In the genomic region with DNA sequence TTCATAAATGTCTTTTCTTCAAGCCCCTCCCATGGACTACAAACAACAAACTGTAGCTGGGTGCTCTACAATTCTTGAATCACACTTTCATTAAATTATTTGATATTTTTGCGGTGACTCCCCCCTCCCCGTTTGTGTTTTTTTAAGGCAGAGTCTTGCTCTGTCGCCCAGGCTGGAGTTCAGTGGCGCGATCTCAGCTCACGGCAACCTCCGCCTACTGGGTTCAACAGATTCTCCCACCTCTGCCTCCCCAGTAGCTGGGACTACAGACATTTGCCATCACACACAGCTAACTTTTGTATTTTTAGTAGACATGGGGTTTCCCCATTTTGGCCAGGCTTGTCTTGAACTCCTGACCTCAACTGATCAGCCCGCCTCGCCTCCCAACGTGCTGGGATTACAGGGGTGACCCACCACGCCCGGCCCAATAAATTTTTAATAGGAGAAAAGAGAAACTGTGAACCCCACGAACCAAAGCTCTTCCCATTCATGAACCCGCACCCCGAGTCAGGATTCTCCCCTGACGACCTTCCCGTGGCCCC, we compare ENCODE assay signal across 8 cellular contexts. TPM values are rescaled to one million over a fixed set of nuclear protein-coding genes. Genes with fewer than 3 reads are reported as not detected.
A peak's percentile ranks its signal among the peaks of the same experiment; 100 is the strongest.
DNase-seq lines count a peak whose midpoint lies in the region; ATAC-seq, FAIRE-seq and TF ChIP-seq lines count a peak whose summit lies in the region.

No MANE protein-coding gene starts in this region.

- H3K9ac ChIP-seq in H1 (replicated peaks in 1 of 4; ENCODE audit: extremely low read depth in 1 of 4, low read depth in 3 of 4, low read length in 3 of 4): peak overlapping the region in 3 of 4 experiments; percentile 86 to 94 (median 91); a peak in 6 of 7 replicates

- H2BK20ac ChIP-seq in H1 (ENCODE audit: low read length): no peak overlapping the region

- no peak overlapping the region for H2BK120ac ChIP-seq in H1 (replicated peaks; ENCODE audit: low read depth, low read length)

- TF ChIP-seq CTCF in DOHH2 (IDR thresholded peaks at IDR 0.05; ENCODE audit: low read depth, low read length, poor library complexity, severe bottlenecking) (no peak), H1 (IDR thresholded peaks at IDR 0.05; ENCODE audit: control extremely low read depth in 1 of 3, insufficient read depth in 1 of 3, low read depth in 1 of 3, low read length in 3 of 3) (no peak), ovary (IDR thresholded peaks at IDR 0.05) (no peak)

- 0 out of 2 replicates have a peak overlapping the region, but pooled peaks have one; percentile 98 for H2BK5ac ChIP-seq in H1 (ENCODE audit: low read depth, low read length)

- peaks cover 54% of the 10 kb centered on the region for H3K9me3 ChIP-seq in DOHH2 (ENCODE audit: control insufficient read depth, insufficient read depth, low read length)
- 0 out of 4 replicates have a peak, but pooled peaks cover 0 to 3% of the 10 kb centered on the region in 2 experiments for H3K9me3 ChIP-seq in H1 (ENCODE audit: insufficient read depth in 2 of 2, low read depth in 1 of 2, low read length in 1 of 2)
- no peaks in the 10 kb centered on the region for H3K9me3 ChIP-seq in ovary

- H2BK12ac ChIP-seq in H1 (ENCODE audit: low read depth, low read length): no peak overlapping the region

- H3F3A ChIP-seq in DOHH2 (ENCODE audit: control insufficient read depth, insufficient read depth): no peaks in the 10 kb centered on the region

- CTCF ChIA-PET in H1 (lab: Charles Lee; ENCODE audit: partially characterized antibody): interaction anchor here (0.6 to 1.6 kb wide), 6 partner anchors 8 to 792 kb away, joined by 3 to 8 read pairs (median 3); no protein-coding TSS in a partner anchor

- no peak for TF ChIP-seq RAD21 in H1 (IDR thresholded peaks at IDR 0.05 in 1 of 2, conservative IDR thresholded peaks at IDR 0.05 in 1 of 2; ENCODE audit: low read depth in 2 of 2, low read length in 2 of 2)

- DNase-seq in RKO (ENCODE audit: low spot score): peak; percentile 8
- DNase-seq in H1 (ENCODE audit: low read depth in 1 of 2, low spot score in 2 of 2): no peak
- peak in 1 of 5 donors; percentile 26 for DNase-seq in ovary
- DNase-seq in mucosa of gallbladder (ENCODE audit: low spot score): no peak
- DNase-seq in GDM1 (lab: John Stamatoyannopoulos, UW): no peak

- WGBS in H1 (ENCODE audit: extremely low coverage in 1 of 2, insufficient coverage in 1 of 2, insufficient read length in 1 of 2, insufficient replicate concordance in 2 of 2, low coverage in 1 of 2, low lambda C conversion rate in 2 of 2, missing lambda C conversion rate in 1 of 2), 2 experiments: 20% methylated on average over 15 of the region's 17 CpGs; no CpG with 5 or more reads in 1 of the 2 experiments
- 7 to 9% (median 7%) methylated on average over 17 of the region's 17 CpGs for WGBS in ovary, 3 donors

- H4K20me1 ChIP-seq in DOHH2 (ENCODE audit: control insufficient read depth, insufficient read depth, low read depth, low read length): no peaks in the 10 kb centered on the region
- no peaks in the 10 kb centered on the region for H4K20me1 ChIP-seq in H1 (replicated peaks in 1 of 2; ENCODE audit: control insufficient read depth in 1 of 2, insufficient read depth in 2 of 2, low read length in 2 of 2)

- no peak for TF ChIP-seq POLR2A in H1 (IDR thresholded peaks at IDR 0.05; ENCODE audit: control extremely low read depth in 1 of 2, low read depth in 2 of 2, low read length in 2 of 2)
- TF ChIP-seq POLR2A in ovary (IDR thresholded peaks at IDR 0.05): no peak

- ATAC-seq in GM21367 (IDR thresholded peaks at IDR 0.05; ENCODE audit: unreplicated experiment): no peak
- ATAC-seq in GM18868 (IDR thresholded peaks at IDR 0.05; ENCODE audit: unreplicated experiment): no peak

- H3K4me1 ChIP-seq in DOHH2 (ENCODE audit: control insufficient read depth, low read length) (peaks cover 19% of the 10 kb centered on the region), H1 (replicated peaks in 1 of 4; ENCODE audit: control insufficient read depth in 3 of 4, insufficient read depth in 4 of 4, low read length in 3 of 4) (no peaks in the 10 kb centered on the region), ovary (ENCODE audit: insufficient read depth) (peaks cover 1% of the 10 kb centered on the region)

- no peak overlapping the region for H4K91ac ChIP-seq in H1 (replicated peaks; ENCODE audit: insufficient read length, low read length)

- no peak overlapping the region for H3K4ac ChIP-seq in H1 (replicated peaks; ENCODE audit: insufficient read length, low read depth, low read length)

- peaks cover 54% of the 10 kb centered on the region for H3K79me2 ChIP-seq in DOHH2 (ENCODE audit: control insufficient read depth, low read length)
- H3K79me2 ChIP-seq in H1 (ENCODE audit: control insufficient read depth in 1 of 2, insufficient read depth in 2 of 2, low read length in 2 of 2): peaks cover 0 to 32% of the 10 kb centered on the region in 2 experiments; a peak in 2 of 4 replicates

- H3K18ac ChIP-seq in H1 (ENCODE audit: extremely low read depth, low read length): no peak overlapping the region

- H3K36me3 ChIP-seq in DOHH2 (ENCODE audit: control insufficient read depth, low read length) (peaks cover 35% of the 10 kb centered on the region), H1 (ENCODE audit: control insufficient read depth in 2 of 4, insufficient read depth in 4 of 4, low read length in 3 of 4) (no peaks in the 10 kb centered on the region), ovary (no peaks in the 10 kb centered on the region)

- H3K79me1 ChIP-seq in H1 (ENCODE audit: low read depth, low read length): no peaks in the 10 kb centered on the region; the same call in 1 of the 2 replicates

- H3K4me3 ChIP-seq in DOHH2 (ENCODE audit: low read length): peak overlapping the region; percentile 76
- H3K4me3 ChIP-seq in H1 (ENCODE audit: extremely low read depth in 1 of 4, insufficient read depth in 2 of 4, low read depth in 3 of 4, low read length in 4 of 4): peak overlapping the region; percentile 94 to 100 (median 99)
- H3K4me3 ChIP-seq in ovary: peak overlapping the region; percentile 72

- H2BK15ac ChIP-seq in H1 (ENCODE audit: low read length): no peak overlapping the region

- H3K27me3 ChIP-seq in DOHH2 (ENCODE audit: control insufficient read depth, low read length): no peaks in the 10 kb centered on the region
- H3K27me3 ChIP-seq in H1 (replicated peaks in 1 of 4; ENCODE audit: control insufficient read depth in 3 of 4, extremely low read depth in 1 of 4, insufficient read depth in 3 of 4, low read length in 3 of 4): no peaks in the 10 kb centered on the region
- H3K27me3 ChIP-seq in ovary: no peaks in the 10 kb centered on the region

- FAIRE-seq in H1 (lab: Jason Lieb, UNC): no peak

- intact Hi-C loops in ovary (cut with DNase I): no loop called here

- POLR2A ChIA-PET in H1 (lab: Charles Lee; ENCODE audit: partially characterized antibody): interaction anchor here (1.0 to 3.3 kb wide), 15 partner anchors 8 to 158 kb away, joined by 3 to 31 read pairs (median 5); partner anchors contain the start of genes ATP13A1, ZNF101, ZNF253 and ZNF93

- H4K8ac ChIP-seq in H1 (ENCODE audit: extremely low read depth, insufficient read depth, low read length): peak overlapping the region; percentile 68; the same call in 1 of the 2 replicates

- no peak overlapping the region for H3K56ac ChIP-seq in H1 (replicated peaks; ENCODE audit: insufficient read length, low read depth, low read length)

- H3K27ac ChIP-seq in DOHH2 (ENCODE audit: low read depth, low read length): peak overlapping the region; percentile 62
- peak overlapping the region; percentile 94 for H3K27ac ChIP-seq in H1 (ENCODE audit: low read depth, low read length)
- peak overlapping the region; percentile 56 to 93 for H3K27ac ChIP-seq in ovary

- H3K23ac ChIP-seq in H1 (ENCODE audit: insufficient read length): no peak overlapping the region

- H2AK5ac ChIP-seq in H1 (ENCODE audit: low read depth, low read length): no peak overlapping the region

- no peaks in the 10 kb centered on the region for H3K23me2 ChIP-seq in H1 (ENCODE audit: low read depth, low read length)

- no peak overlapping the region for H2AFZ ChIP-seq in H1 (ENCODE audit: low read length)

- peak overlapping the region; percentile 96 for H4K5ac ChIP-seq in H1 (ENCODE audit: insufficient read length, low read depth, low read length)

- H3K4me2 ChIP-seq in DOHH2 (ENCODE audit: low read length) (peak overlapping the region; percentile 92), H1 (ENCODE audit: insufficient read depth in 1 of 2, low read depth in 2 of 2, low read length in 2 of 2) (peak overlapping the region; percentile 47 to 86)

- no peaks in the 10 kb centered on the region for H3K9me2 ChIP-seq in DOHH2 (replicated peaks; ENCODE audit: control insufficient read depth, low read length)

- no peak for TF ChIP-seq EP300 in H1 (IDR thresholded peaks at IDR 0.05; ENCODE audit: borderline replicate concordance in 1 of 2, low read depth in 2 of 2, low read length in 2 of 2)
- TF ChIP-seq EP300 in ovary (IDR thresholded peaks at IDR 0.05): no peak

- no peak overlapping the region for H3K14ac ChIP-seq in H1 (ENCODE audit: insufficient read length)

TF ChIP-seq in H1, 55 proteins besides CTCF, POLR2A, EP300 and RAD21 (continues in another document):
- TF ChIP-seq GABPA (IDR thresholded peaks at IDR 0.05; ENCODE audit: borderline replicate concordance, insufficient read depth, low read length): no peak

RNA-seq across cellular contexts. Expression of gene ZNF506, which starts 0.7 kb away (rescaled TPM):
- total RNA-seq in H1 (2021; fragmentation: NEBNext Ultra II Directional; extraction: Animal tissue kit (Norgen Biotek cat#: 25700)): 8.0 and 8.3 TPM in 2 replicates
- polyA plus RNA-seq in H1 (2011; rRNA removed) (4.1 and 4.5 TPM in 2 replicates), ovary (10 to 100 TPM; 10.3 to 20.3 TPM)
- 5.5 TPM for polyA plus RNA-seq in H1 (2011; cell fraction: cytosol; rRNA removed)
- 4.8 TPM for polyA plus RNA-seq in H1 (2011; cell fraction: nucleus; rRNA removed)
- polyA plus RNA-seq in H1 (2012, experiment 1 of 2): 5.1 to 8.1 TPM (median 5.6 TPM) in 4 replicates
- 0.70 TPM for polyA plus RNA-seq in H1 (2012, experiment 2 of 2)
- polyA plus RNA-seq in H1 (2013, experiment 1 of 2): 11.5 TPM
- 10.1 TPM for polyA plus RNA-seq in H1 (2013, experiment 2 of 2)
- 10.6 and 15.2 TPM in 2 replicates for polyA minus RNA-seq in H1 (2011; rRNA and poly(A)+ RNA removed)
- polyA minus RNA-seq in H1 (2011; cell fraction: cytosol; rRNA and poly(A)+ RNA removed): 15.8 TPM
- 25.3 TPM for polyA minus RNA-seq in H1 (2011; cell fraction: nucleus; rRNA and poly(A)+ RNA removed)
- total RNA-seq in ovary (10 to 100 TPM; 23.9 to 46.1 (median 29.6) TPM), mucosa of gallbladder (28.9 TPM)

RNA-seq across cellular contexts. Expression of gene ZNF253, which starts 44.8 kb away (rescaled TPM):
- total RNA-seq in H1 (2021; fragmentation: NEBNext Ultra II Directional; extraction: Animal tissue kit (Norgen Biotek cat#: 25700)): 64.0 and 74.6 TPM in 2 replicates
- 5.9 and 8.3 TPM in 2 replicates for polyA plus RNA-seq in H1 (2011; rRNA removed)
- 10.3 TPM for polyA plus RNA-seq in H1 (2011; cell fraction: cytosol; rRNA removed)
- 11.4 TPM for polyA plus RNA-seq in H1 (2011; cell fraction: nucleus; rRNA removed)
- 11.0 to 35.6 TPM (median 16.4 TPM) in 4 replicates for polyA plus RNA-seq in H1 (2012, experiment 1 of 2)
- 1.1 TPM for polyA plus RNA-seq in H1 (2012, experiment 2 of 2)
- 40.6 TPM for polyA plus RNA-seq in H1 (2013, experiment 1 of 2)
- 39.0 TPM for polyA plus RNA-seq in H1 (2013, experiment 2 of 2)
- polyA minus RNA-seq in H1 (2011; rRNA and poly(A)+ RNA removed): 17.9 and 37.3 TPM in 2 replicates
- polyA minus RNA-seq in H1 (2011; cell fraction: cytosol; rRNA and poly(A)+ RNA removed): 14.2 TPM
- 90.6 TPM for polyA minus RNA-seq in H1 (2011; cell fraction: nucleus; rRNA and poly(A)+ RNA removed)
- 10 to 100 TPM in 6 of 7 donors, 1 to 10 TPM in 1; 9.1 to 20.3 (median 15.1) TPM for total RNA-seq in ovary
- polyA plus RNA-seq in ovary: 10 to 100 TPM; 12.7 to 16.8 TPM
- 16.0 TPM for total RNA-seq in mucosa of gallbladder
